Comparison of ENCODE assay signal across 1 cellular context in genomic region chr19:8314981-8315640, GRCh38. TPM values are rescaled to one million over a fixed set of nuclear protein-coding genes. Genes with fewer than 3 reads are reported as not detected.
"Had no signal": no experiment of that assay in that cellular context is flagged by ENCODE, and none has a peak within 500 bp of the region (broad histone marks: within the 10 kb centered on the region; RNA-seq: fewer than 3 reads in every experiment).

No MANE protein-coding gene starts in this region.

RNA-seq across cellular contexts. Expression of gene ANGPTL4, which starts 48.8 kb away (rescaled TPM):
- total RNA-seq: SK-MEL-5 had no signal
